In the genomic region with DNA sequence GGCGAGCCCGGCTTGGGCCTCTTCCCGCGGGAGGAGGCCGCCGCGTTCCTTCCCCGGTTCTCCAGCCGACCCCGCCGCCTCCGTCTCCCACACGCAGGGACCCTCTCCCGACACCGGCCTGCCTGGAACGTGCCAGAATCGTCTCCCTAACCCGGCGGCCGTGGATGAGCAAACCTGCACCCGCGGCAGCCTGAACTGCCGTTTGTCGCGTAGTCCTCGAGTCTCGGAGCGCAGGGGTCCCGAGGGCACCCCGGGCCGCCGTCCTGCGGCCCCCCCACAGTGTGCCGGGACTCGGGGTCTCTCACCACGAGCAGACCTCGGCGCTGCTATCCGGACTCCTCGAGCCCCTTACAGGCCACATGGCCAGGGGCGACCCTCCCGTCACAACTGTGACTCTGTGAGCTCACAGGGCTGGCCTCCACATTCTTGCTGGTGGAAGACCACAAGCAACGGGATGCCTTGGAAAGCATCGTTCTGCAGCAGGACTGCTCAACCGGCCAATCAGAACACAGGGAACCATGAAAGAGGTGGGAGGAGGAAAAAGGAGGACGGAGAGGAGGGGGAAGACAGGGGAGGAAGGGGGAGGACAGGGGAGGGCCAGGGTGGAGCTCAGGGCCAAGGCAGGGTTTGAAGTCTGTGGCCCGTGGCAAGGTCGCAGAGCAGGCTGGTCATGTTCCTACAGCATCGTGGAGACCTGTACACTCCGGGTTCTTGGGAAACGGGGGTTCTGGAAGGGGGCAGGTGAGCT, we compare ENCODE assay signal across 11 cellular contexts.
DNase-seq lines count a peak whose midpoint lies in the region; ATAC-seq and TF ChIP-seq lines count a peak whose summit lies in the region.
"Had no signal": no experiment of that assay in that cellular context is flagged by ENCODE, and none has a peak within 500 bp of the region (broad histone marks: within the 10 kb centered on the region; RNA-seq: fewer than 3 reads in every experiment).

No MANE protein-coding gene starts in this region.

- intact Hi-C loops in tibial artery (cut with DNase I; ENCODE audit: low total_unique reads): no loop called here

- DNase-seq in activated T-cell treated with anti-CD3 and anti-CD28 coated beads, Interleukin-2, amount 50 U/mL, for 4 hours: no peak
- DNase-seq in activated T-cell treated with anti-CD3 and anti-CD28 coated beads for 4 hours (no peak), tibial artery (peak in 1 of 2 donors; percentile 13), omental fat pad (ENCODE audit: low spot score) (no peak)
- no peak for DNase-seq in central memory CD8-positive, alpha-beta T cell (ENCODE audit: low spot score in 2 of 2)
- DNase-seq: ACHN, midbrain, NCI-H446 had no signal

- no peak for ATAC-seq in activated T-cell treated with anti-CD3 and anti-CD28 coated beads, Interleukin-2, amount 50 U/mL, for 4 hours
- ATAC-seq in central memory CD8-positive, alpha-beta T cell (replicated peaks; ENCODE audit: extremely low read depth, poor library complexity, severe bottlenecking): no peak
- ATAC-seq in HG03378 (IDR thresholded peaks at IDR 0.05; ENCODE audit: unreplicated experiment): no peak
- ATAC-seq in HG02588 (IDR thresholded peaks at IDR 0.05; ENCODE audit: unreplicated experiment): no peak
- ATAC-seq in omental fat pad (ENCODE audit: low FRiP score): no peak

- H3K4me1 Mint-ChIP-seq in activated T-cell treated with anti-CD3 and anti-CD28 coated beads, Interleukin-2, amount 50 U/mL, for 4 hours (ENCODE audit: low read depth): peaks cover 5% of the 10 kb centered on the region
- peaks cover 21% of the 10 kb centered on the region for H3K4me1 Mint-ChIP-seq in central memory CD8-positive, alpha-beta T cell

- H3K9me3 ChIP-seq in mucosa of rectum (ENCODE audit: control insufficient read depth in 2 of 2, low read length in 2 of 2) (no peaks in the 10 kb centered on the region), tibial artery (no peaks in the 10 kb centered on the region)

- no peak overlapping the region for H3K27ac ChIP-seq in mucosa of rectum (ENCODE audit: low read depth in 2 of 2, low read length in 2 of 2)
- no peak overlapping the region for H3K27ac ChIP-seq in tibial artery

- H3K36me3 ChIP-seq in mucosa of rectum (ENCODE audit: control insufficient read depth in 2 of 2, insufficient read depth in 2 of 2, low read length in 2 of 2): no peaks in the 10 kb centered on the region
- H3K36me3 ChIP-seq in tibial artery: no peaks in the 10 kb centered on the region

- peak overlapping the region; percentile 43 for H3K4me3 Mint-ChIP-seq in activated T-cell treated with anti-CD3 and anti-CD28 coated beads, Interleukin-2, amount 50 U/mL, for 4 hours
- H3K4me3 Mint-ChIP-seq in central memory CD8-positive, alpha-beta T cell: peak overlapping the region; percentile 85

- H3K9me3 Mint-ChIP-seq in activated T-cell treated with anti-CD3 and anti-CD28 coated beads, Interleukin-2, amount 50 U/mL, for 4 hours: no peaks in the 10 kb centered on the region
- H3K9me3 Mint-ChIP-seq in central memory CD8-positive, alpha-beta T cell: no peaks in the 10 kb centered on the region

- peaks cover 0 to 6% of the 10 kb centered on the region in 2 donors for H3K4me1 ChIP-seq in mucosa of rectum (ENCODE audit: control insufficient read depth in 2 of 2, insufficient read depth in 2 of 2, low read length in 2 of 2)
- H3K4me1 ChIP-seq in tibial artery: peaks cover 0 to 15% (median 2%) of the 10 kb centered on the region in 4 donors

- H3K4me3 ChIP-seq in mucosa of rectum (ENCODE audit: low read length in 2 of 2) (peak overlapping the region; percentile 66 to 67), tibial artery (peak overlapping the region; percentile 33 to 40)

- TF ChIP-seq CTCF in tibial artery (IDR thresholded peaks at IDR 0.05) (no peak), omental fat pad (IDR thresholded peaks at IDR 0.05) (no peak)

- peak overlapping the region in 1 of 2 donors; percentile 51 for H3K9ac ChIP-seq in mucosa of rectum (ENCODE audit: low read depth in 1 of 2, low read length in 2 of 2)

- H3K27me3 ChIP-seq in mucosa of rectum (ENCODE audit: control insufficient read depth in 2 of 2, insufficient read depth in 2 of 2, low read length in 2 of 2): no peaks in the 10 kb centered on the region
- H3K27me3 ChIP-seq in tibial artery: peaks cover 0 to 21% of the 10 kb centered on the region in 2 donors

- H3K36me3 Mint-ChIP-seq in activated T-cell treated with anti-CD3 and anti-CD28 coated beads, Interleukin-2, amount 50 U/mL, for 4 hours (ENCODE audit: insufficient read depth): no peaks in the 10 kb centered on the region
- H3K36me3 Mint-ChIP-seq in central memory CD8-positive, alpha-beta T cell (ENCODE audit: insufficient read depth): peaks cover 11% of the 10 kb centered on the region

- H3K27ac Mint-ChIP-seq in central memory CD8-positive, alpha-beta T cell (ENCODE audit: low read depth): no peak overlapping the region

- no peaks in the 10 kb centered on the region for H3K27me3 Mint-ChIP-seq in activated T-cell treated with anti-CD3 and anti-CD28 coated beads, Interleukin-2, amount 50 U/mL, for 4 hours (ENCODE audit: low read depth)
- no peaks in the 10 kb centered on the region for H3K27me3 Mint-ChIP-seq in central memory CD8-positive, alpha-beta T cell
